8 cellular contexts compared by ENCODE assay signal in genomic region chrX:2691543-2692220, GRCh38. TPM values are rescaled to one million over a fixed set of nuclear protein-coding genes. Genes with fewer than 3 reads are reported as not detected.
DNase-seq lines count a peak whose midpoint lies in the region; ATAC-seq and TF ChIP-seq lines count a peak whose summit lies in the region.

No MANE protein-coding gene starts in this region.

- POLR2A ChIA-PET in GM10248 (lab: Yijun Ruan, JAX) = no interaction called here

- TF ChIP-seq CTCF in GM10248 (IDR thresholded peaks at IDR 0.05; ENCODE audit: control extremely low read depth, extremely low read depth, low read depth, missing control alignments) (no peak), sigmoid colon (IDR thresholded peaks at IDR 0.05) (no peak)

- DNase-seq in GM10248 (ENCODE audit: extremely low spot score) = peak; percentile 29
- no peak for DNase-seq in activated T-helper 2 cell treated with anti-CD3 and anti-CD28 coated beads, Interferon-gamma antibody, Interleukin-2, Interleukin-4, amounts not matched to agents 10 μg/mL and 5 μg/mL and 100 μg/mL, durations not matched to agents 14 hours and 24 hours and 36 hours (ENCODE audit: low spot score)
- peak; percentile 81 for DNase-seq in cardiac septum (ENCODE audit: low spot score)
- peak; percentile 76 for DNase-seq in sigmoid colon
- DNase-seq in NCI-H526 treated with DMSO at 0.1 percent for 48 hours (lab: John Stamatoyannopoulos, UW) = no peak
- DNase-seq in NCI-H1694 treated with DMSO at 0.1 percent for 48 hours (lab: John Stamatoyannopoulos, UW) = no peak
- DNase-seq in COR-L47 (lab: John Stamatoyannopoulos, UW) = no peak

- peak; percentile 5 for ATAC-seq in HG03280 (IDR thresholded peaks at IDR 0.05; ENCODE audit: unreplicated experiment)

- CTCF ChIA-PET in GM10248 (lab: Yijun Ruan, JAX) = no interaction called here

- no peak for TF ChIP-seq EP300 in sigmoid colon (IDR thresholded peaks at IDR 0.05)

- peaks cover 50% of the 10 kb centered on the region for H3K36me3 Mint-ChIP-seq in activated T-helper 2 cell treated with anti-CD3 and anti-CD28 coated beads, Interferon-gamma antibody, Interleukin-2, Interleukin-4, amounts not matched to agents 10 μg/mL and 5 μg/mL and 100 μg/mL, durations not matched to agents 14 hours and 24 hours and 36 hours (ENCODE audit: low read depth)

- H3K9me3 ChIP-seq in sigmoid colon = no peaks in the 10 kb centered on the region

- peak overlapping the region; percentile 75 to 99 (median 93) for H3K4me3 ChIP-seq in sigmoid colon

- no peaks in the 10 kb centered on the region for H3K27me3 ChIP-seq in sigmoid colon

- WGBS in sigmoid colon, 2 donors = 0% methylated on average over 42 of the region's 42 CpGs

- H3K4me1 Mint-ChIP-seq in activated T-helper 2 cell treated with anti-CD3 and anti-CD28 coated beads, Interferon-gamma antibody, Interleukin-2, Interleukin-4, amounts not matched to agents 10 μg/mL and 5 μg/mL and 100 μg/mL, durations not matched to agents 14 hours and 24 hours and 36 hours (ENCODE audit: low read depth) = peaks cover 31% of the 10 kb centered on the region

- intact Hi-C loops in activated T-helper 2 cell treated with anti-CD3 and anti-CD28 coated beads, Interferon-gamma antibody, Interleukin-2, Interleukin-4, amounts not matched to agents 10 μg/mL and 5 μg/mL and 100 μg/mL, durations not matched to agents 14 hours and 24 hours and 36 hours (cut with micrococcal nuclease) = loop anchor here (5.0 to 10.0 kb wide), 2 partner anchors 64 to 1037 kb away; no protein-coding TSS in a partner anchor
- intact Hi-C loops in cardiac septum (cut with DNase I) (loop anchor here (10.0 kb wide), 2 partner anchors 123 to 187 kb away; partner anchors contain the start of genes DHRSX and ZBED1), sigmoid colon (cut with DNase I) (loop anchor here (5.0 to 10.0 kb wide), 4 partner anchors 84 to 1239 kb away; partner anchors contain the start of gene ASMTL)

- H3K27ac Mint-ChIP-seq in activated T-helper 2 cell treated with anti-CD3 and anti-CD28 coated beads, Interferon-gamma antibody, Interleukin-2, Interleukin-4, amounts not matched to agents 10 μg/mL and 5 μg/mL and 100 μg/mL, durations not matched to agents 14 hours and 24 hours and 36 hours = peak overlapping the region; percentile 95

- peaks cover 0 to 2% (median 0%) of the 10 kb centered on the region in 4 donors for H3K36me3 ChIP-seq in sigmoid colon

- no peak for TF ChIP-seq POLR2A in sigmoid colon (IDR thresholded peaks at IDR 0.05)

- H3K27me3 Mint-ChIP-seq in activated T-helper 2 cell treated with anti-CD3 and anti-CD28 coated beads, Interferon-gamma antibody, Interleukin-2, Interleukin-4, amounts not matched to agents 10 μg/mL and 5 μg/mL and 100 μg/mL, durations not matched to agents 14 hours and 24 hours and 36 hours (ENCODE audit: low read depth) = peaks cover 1% of the 10 kb centered on the region

- H3K9me3 Mint-ChIP-seq in activated T-helper 2 cell treated with anti-CD3 and anti-CD28 coated beads, Interferon-gamma antibody, Interleukin-2, Interleukin-4, amounts not matched to agents 10 μg/mL and 5 μg/mL and 100 μg/mL, durations not matched to agents 14 hours and 24 hours and 36 hours = no peaks in the 10 kb centered on the region

- H3K4me3 Mint-ChIP-seq in activated T-helper 2 cell treated with anti-CD3 and anti-CD28 coated beads, Interferon-gamma antibody, Interleukin-2, Interleukin-4, amounts not matched to agents 10 μg/mL and 5 μg/mL and 100 μg/mL, durations not matched to agents 14 hours and 24 hours and 36 hours (ENCODE audit: low read depth) = peak overlapping the region; percentile 95

- peak overlapping the region; percentile 82 to 97 (median 90) for H3K27ac ChIP-seq in sigmoid colon

- peaks cover 0 to 55% (median 44%) of the 10 kb centered on the region in 4 donors for H3K4me1 ChIP-seq in sigmoid colon

RNA-seq across cellular contexts. Expression of gene CD99, which starts 0.6 kb away (rescaled TPM):
- 280 and 290 TPM in 2 replicates for total RNA-seq in activated T-helper 2 cell treated with anti-CD3 and anti-CD28 coated beads, Interferon-gamma antibody, Interleukin-2, Interleukin-4, amounts not matched to agents 10 μg/mL and 5 μg/mL and 100 μg/mL, durations not matched to agents 14 hours and 24 hours and 36 hours
- total RNA-seq in cardiac septum = 327 TPM
- 100 to 1,000 TPM; 197 to 552 (median 326) TPM for total RNA-seq in sigmoid colon
- 100 to 1,000 TPM in 2 of 3 donors, 10 to 100 TPM in 1; 77.2 to 285 (median 109) TPM for polyA plus RNA-seq in sigmoid colon

Comparison
In these comparisons a context has a peak if more than half of its experiments do, and no peak if none do; other contexts are left out.
1. DNase-seq: peak in GM10248 (single experiment), cardiac septum (single experiment) and sigmoid colon (single experiment); none in activated T-helper 2 cell treated with anti-CD3 and anti-CD28 coated beads, Interferon-gamma antibody, Interleukin-2, Interleukin-4, amounts not matched to agents 10 μg/mL and 5 μg/mL and 100 μg/mL, durations not matched to agents 14 hours and 24 hours and 36 hours (single experiment), NCI-H526 treated with DMSO at 0.1 percent for 48 hours (single experiment), NCI-H1694 treated with DMSO at 0.1 percent for 48 hours (single experiment) and COR-L47 (single experiment).